In genomic region chr16:7086842-7087616, GRCh38 we compare ENCODE assay signal across 9 cellular contexts.
A peak's percentile ranks its signal among the peaks of the same experiment; 100 is the strongest.
DNase-seq lines count a peak whose midpoint lies in the region; ATAC-seq and TF ChIP-seq lines count a peak whose summit lies in the region.
"Had no signal": no experiment of that assay in that cellular context is flagged by ENCODE, and none has a peak within 500 bp of the region (broad histone marks: within the 10 kb centered on the region; RNA-seq: fewer than 3 reads in every experiment).

No MANE protein-coding gene starts in this region.

- H3K9me3 Mint-ChIP-seq in activated naive CD4-positive, alpha-beta T cell treated with anti-CD3 and anti-CD28 coated beads for 36 hours, result peaks cover 6% of the 10 kb centered on the region
- H3K9me3 Mint-ChIP-seq in activated naive CD4-positive, alpha-beta T cell treated with anti-CD3 and anti-CD28 coated beads, Interleukin-2, amount 50 U/mL, for 72 hours, result peaks cover 8 to 26% of the 10 kb centered on the region in 2 donors
- H3K9me3 Mint-ChIP-seq: dendritic cell treated with granulocyte-macrophage colony-stimulating factor and Interleukin-4, amounts not matched to agents 40 ng/mL and 50 ng/mL, for 4 days had no signal

- TF ChIP-seq POLR2A in breast epithelium (IDR thresholded peaks at IDR 0.05), result no peak

- no peak overlapping the region for H3K27ac Mint-ChIP-seq in activated naive CD4-positive, alpha-beta T cell treated with anti-CD3 and anti-CD28 coated beads for 36 hours
- no peak overlapping the region for H3K27ac Mint-ChIP-seq in activated naive CD4-positive, alpha-beta T cell treated with anti-CD3 and anti-CD28 coated beads, Interleukin-2, amount 50 U/mL, for 72 hours
- H3K27ac Mint-ChIP-seq: dendritic cell treated with granulocyte-macrophage colony-stimulating factor and Interleukin-4, amounts not matched to agents 40 ng/mL and 50 ng/mL, for 4 days had no signal

- H4K20me1 ChIP-seq in Karpas-422 (ENCODE audit: insufficient read depth, low read depth, low read length), result no peaks in the 10 kb centered on the region

- no peak overlapping the region for H3K4me2 ChIP-seq in Karpas-422 (ENCODE audit: low read depth, low read length, poor library complexity, severe bottlenecking)

- H3K9me3 ChIP-seq in upper lobe of right lung, result no peaks in the 10 kb centered on the region
- no peaks in the 10 kb centered on the region for H3K9me3 ChIP-seq in breast epithelium
- peaks cover 3% of the 10 kb centered on the region; the same call in 1 of the 2 replicates for H3K9me3 ChIP-seq in Karpas-422 (ENCODE audit: low read length)

- peak; percentile 3 for DNase-seq in activated naive CD4-positive, alpha-beta T cell treated with anti-CD3 and anti-CD28 coated beads for 36 hours
- DNase-seq in activated naive CD4-positive, alpha-beta T cell treated with anti-CD3 and anti-CD28 coated beads, Interleukin-2, amount 50 U/mL, for 72 hours (ENCODE audit: low spot score in 2 of 2), result no peak
- DNase-seq in RPMI8226 (peak; percentile 39), islet precursor cell (peak; percentile 89), upper lobe of right lung (no peak), AML-193 (lab: John Stamatoyannopoulos, UW) (no peak), breast epithelium (ENCODE audit: low spot score in 2 of 2) (no peak), Karpas-422 (no peak)

- CTCF ChIA-PET in activated naive CD4-positive, alpha-beta T cell treated with anti-CD3 and anti-CD28 coated beads for 36 hours (lab: Charles Lee), result no interaction called here

- no peaks in the 10 kb centered on the region for H3K4me1 Mint-ChIP-seq in activated naive CD4-positive, alpha-beta T cell treated with anti-CD3 and anti-CD28 coated beads for 36 hours (ENCODE audit: low read depth)

- H3K27me3 Mint-ChIP-seq in activated naive CD4-positive, alpha-beta T cell treated with anti-CD3 and anti-CD28 coated beads for 36 hours (ENCODE audit: low read depth), result peaks cover 4% of the 10 kb centered on the region

- H3K36me3 Mint-ChIP-seq in activated naive CD4-positive, alpha-beta T cell treated with anti-CD3 and anti-CD28 coated beads for 36 hours (ENCODE audit: low read depth), result peaks cover 1% of the 10 kb centered on the region
- H3K36me3 Mint-ChIP-seq in activated naive CD4-positive, alpha-beta T cell treated with anti-CD3 and anti-CD28 coated beads, Interleukin-2, amount 50 U/mL, for 72 hours, result peaks cover 6 to 8% of the 10 kb centered on the region in 2 donors

- H3K27ac ChIP-seq in upper lobe of right lung (no peak overlapping the region), breast epithelium (no peak overlapping the region), Karpas-422 (ENCODE audit: low read length) (no peak overlapping the region)

- H3K4me3 Mint-ChIP-seq in activated naive CD4-positive, alpha-beta T cell treated with anti-CD3 and anti-CD28 coated beads for 36 hours, result no peak overlapping the region
- H3K4me3 Mint-ChIP-seq: dendritic cell treated with granulocyte-macrophage colony-stimulating factor and Interleukin-4, amounts not matched to agents 40 ng/mL and 50 ng/mL, for 4 days had no signal

- no peak overlapping the region for H2AFZ ChIP-seq in Karpas-422 (ENCODE audit: low read length)

- no peaks in the 10 kb centered on the region for H3K79me2 ChIP-seq in Karpas-422 (ENCODE audit: low read length)

- H3K4me1 ChIP-seq in upper lobe of right lung (no peaks in the 10 kb centered on the region), breast epithelium (no peaks in the 10 kb centered on the region), Karpas-422 (ENCODE audit: low read length) (no peaks in the 10 kb centered on the region)

- TF ChIP-seq CTCF in upper lobe of right lung (IDR thresholded peaks at IDR 0.05) (peak; percentile 18), breast epithelium (IDR thresholded peaks at IDR 0.05) (no peak)

- no peak overlapping the region for H3K9ac ChIP-seq in Karpas-422 (ENCODE audit: low read length)

- H3K4me3 ChIP-seq in upper lobe of right lung (no peak overlapping the region), breast epithelium (no peak overlapping the region), Karpas-422 (ENCODE audit: low read length) (no peak overlapping the region)

- ATAC-seq in activated naive CD4-positive, alpha-beta T cell treated with anti-CD3 and anti-CD28 coated beads, Interleukin-2, amount 50 U/mL, for 72 hours, result no peak
- peak; percentile 65 for ATAC-seq in upper lobe of right lung

- H3K9me2 ChIP-seq in Karpas-422 (replicated peaks; ENCODE audit: insufficient read depth, low read length), result no peaks in the 10 kb centered on the region; the same call in 1 of the 2 replicates

- intact Hi-C loops in activated naive CD4-positive, alpha-beta T cell treated with anti-CD3 and anti-CD28 coated beads for 36 hours (cut with micrococcal nuclease), result no loop called here
- intact Hi-C loops in upper lobe of right lung (cut with DNase I) (no loop called here), breast epithelium (cut with DNase I; ENCODE audit: low total_unique reads) (no loop called here)

- no peaks in the 10 kb centered on the region for H3K36me3 ChIP-seq in upper lobe of right lung
- H3K36me3 ChIP-seq in breast epithelium, result no peaks in the 10 kb centered on the region
- H3K36me3 ChIP-seq in Karpas-422 (ENCODE audit: insufficient read depth, low read length), result no peaks in the 10 kb centered on the region

- H3K27me3 ChIP-seq in upper lobe of right lung, result peaks cover 4% of the 10 kb centered on the region
- H3K27me3 ChIP-seq in breast epithelium, result peaks cover 0 to 9% of the 10 kb centered on the region in 2 donors
- H3K27me3 ChIP-seq in Karpas-422 (ENCODE audit: low read length), result no peaks in the 10 kb centered on the region

Comparison
In these comparisons a context has a peak if more than half of its experiments do, and no peak if none do; other contexts are left out.
1. DNase-seq: peak in activated naive CD4-positive, alpha-beta T cell treated with anti-CD3 and anti-CD28 coated beads for 36 hours (single experiment), RPMI8226 (single experiment) and islet precursor cell (single experiment); none in activated naive CD4-positive, alpha-beta T cell treated with anti-CD3 and anti-CD28 coated beads, Interleukin-2, amount 50 U/mL, for 72 hours (0 of 2), upper lobe of right lung (single experiment), AML-193 (0 of 2), breast epithelium (0 of 2) and Karpas-422 (single experiment).